In genomic region chr1:172431721-172432192, GRCh38 we compare ENCODE assay signal across 12 cellular contexts. TPM values are rescaled to one million over a fixed set of nuclear protein-coding genes. Genes with fewer than 3 reads are reported as not detected.
DNase-seq lines count a peak whose midpoint lies in the region; ATAC-seq, FAIRE-seq and TF ChIP-seq lines count a peak whose summit lies in the region.
"Had no signal": no experiment of that assay in that cellular context is flagged by ENCODE, and none has a peak within 500 bp of the region (broad histone marks: within the 10 kb centered on the region; RNA-seq: fewer than 3 reads in every experiment).

No MANE protein-coding gene starts in this region.

- FAIRE-seq in H1 (lab: Jason Lieb, UNC): no peak
- FAIRE-seq in pancreas (lab: Jason Lieb, UNC): no peak

- H3K27me3 Mint-ChIP-seq in activated CD4-positive, alpha-beta T cell treated with anti-CD3 and anti-CD28 coated beads for 36 hours: no peaks in the 10 kb centered on the region

- H3K27me3 ChIP-seq in H1 (replicated peaks in 1 of 4; ENCODE audit: control insufficient read depth in 3 of 4, extremely low read depth in 1 of 4, insufficient read depth in 3 of 4, low read length in 3 of 4) (no peaks in the 10 kb centered on the region), pancreas (no peaks in the 10 kb centered on the region), uterus (no peaks in the 10 kb centered on the region)
- H3K27me3 ChIP-seq: heart right ventricle, sigmoid colon had no signal

- no peak overlapping the region for H3K4me3 Mint-ChIP-seq in activated CD4-positive, alpha-beta T cell treated with anti-CD3 and anti-CD28 coated beads for 36 hours

- H3K4me1 ChIP-seq in H1 (replicated peaks in 1 of 4; ENCODE audit: control insufficient read depth in 3 of 4, insufficient read depth in 4 of 4, low read length in 3 of 4): peaks cover 0 to 5% (median 4%) of the 10 kb centered on the region in 4 experiments; a peak in 4 of 7 replicates
- peaks cover 6 to 12% (median 11%) of the 10 kb centered on the region in 3 donors for H3K4me1 ChIP-seq in pancreas
- no peaks in the 10 kb centered on the region for H3K4me1 ChIP-seq in uterus
- H3K4me1 ChIP-seq: sigmoid colon had no signal

- no peak overlapping the region for H4K8ac ChIP-seq in H1 (ENCODE audit: extremely low read depth, insufficient read depth, low read length)

- no peaks in the 10 kb centered on the region for H3K79me1 ChIP-seq in H1 (ENCODE audit: low read depth, low read length)

- no peak for ATAC-seq in activated CD4-positive, alpha-beta T cell treated with anti-CD3 and anti-CD28 coated beads for 36 hours
- ATAC-seq in pancreas (peak; percentile 93 to 95 (median 93)), HG03175 (IDR thresholded peaks at IDR 0.05; ENCODE audit: unreplicated experiment) (no peak)
- ATAC-seq: heart right ventricle had no signal

- WGBS in H1 (ENCODE audit: extremely low coverage in 1 of 2, insufficient coverage in 1 of 2, insufficient read length in 1 of 2, insufficient replicate concordance in 2 of 2, low coverage in 1 of 2, low lambda C conversion rate in 2 of 2, missing lambda C conversion rate in 1 of 2), 2 experiments: 69% methylated on average over 7 of the region's 9 CpGs; no CpG with 5 or more reads in 1 of the 2 experiments
- WGBS in pancreas, 2 donors: 16% methylated on average over 9 of the region's 9 CpGs

- no peaks in the 10 kb centered on the region; the same call in 1 of the 2 replicates for H3K23me2 ChIP-seq in H1 (ENCODE audit: low read depth, low read length)

- 0 out of 2 replicates have a peak overlapping the region, but pooled peaks have one; percentile 17 for H2BK20ac ChIP-seq in H1 (ENCODE audit: low read length)

- peaks cover 8% of the 10 kb centered on the region for H3K36me3 Mint-ChIP-seq in activated CD4-positive, alpha-beta T cell treated with anti-CD3 and anti-CD28 coated beads for 36 hours (ENCODE audit: low read depth)

- CTCF ChIA-PET in activated CD4-positive, alpha-beta T cell treated with anti-CD3 and anti-CD28 coated beads for 36 hours (lab: Charles Lee): interaction anchor here (0.6 to 7.4 kb wide), 8 partner anchors 10 to 856 kb away, joined by 3 to 63 read pairs (median 6); partner anchors contain the start of genes C1orf105 and PIGC
- CTCF ChIA-PET in H1 (lab: Charles Lee; ENCODE audit: partially characterized antibody): interaction anchor here (0.9 to 3.7 kb wide), 8 partner anchors 9 to 447 kb away, joined by 3 to 11 read pairs (median 4); no protein-coding TSS in a partner anchor

- H3K9ac ChIP-seq in H1 (replicated peaks in 1 of 4; ENCODE audit: extremely low read depth in 1 of 4, low read depth in 3 of 4, low read length in 3 of 4): no peak overlapping the region

- DNase-seq in activated CD4-positive, alpha-beta T cell treated with anti-CD3 and anti-CD28 coated beads for 36 hours: peak; percentile 40
- no peak for DNase-seq in activated CD4-positive, alpha-beta T cell treated with anti-CD3 and anti-CD28 coated beads for 1 hour
- DNase-seq in NCI-H510A (lab: John Stamatoyannopoulos, UW) (peak; percentile 61), H1 (ENCODE audit: low read depth in 1 of 2, low spot score in 2 of 2) (no peak), pancreas (peak; percentile 70 to 79 (median 73)), uterus (no peak), foreskin melanocyte (no peak)
- DNase-seq: ACHN, heart right ventricle, NCI-H2171, sigmoid colon had no signal

- no peaks in the 10 kb centered on the region for H3K79me2 ChIP-seq in H1 (ENCODE audit: control insufficient read depth in 1 of 2, insufficient read depth in 2 of 2, low read length in 2 of 2)

- intact Hi-C loops in activated CD4-positive, alpha-beta T cell treated with anti-CD3 and anti-CD28 coated beads for 36 hours (cut with DNase I, micrococcal nuclease): no loop called here
- intact Hi-C loops in pancreas (cut with DNase I): no loop called here
- intact Hi-C loops in uterus (cut with DNase I; ENCODE audit: low total_unique reads): no loop called here

- no peak overlapping the region for H2AK5ac ChIP-seq in H1 (ENCODE audit: low read depth, low read length)

- H3K14ac ChIP-seq in H1 (ENCODE audit: insufficient read length): no peak overlapping the region

- H3K23ac ChIP-seq in H1 (ENCODE audit: insufficient read length): no peak overlapping the region

- peak overlapping the region; percentile 61; the same call in 1 of the 2 replicates for H2BK5ac ChIP-seq in H1 (ENCODE audit: low read depth, low read length)

- 0 out of 4 replicates have a peak overlapping the region, but pooled peaks have one; percentile 5 to 12 for H3K4me2 ChIP-seq in H1 (ENCODE audit: insufficient read depth in 1 of 2, low read depth in 2 of 2, low read length in 2 of 2)

- H3K4me3 ChIP-seq in H1 (ENCODE audit: extremely low read depth in 1 of 4, insufficient read depth in 2 of 4, low read depth in 3 of 4, low read length in 4 of 4) (no peak overlapping the region), pancreas (peak overlapping the region in 1 of 4 donors; percentile 4), uterus (no peak overlapping the region)
- H3K4me3 ChIP-seq: heart right ventricle, sigmoid colon had no signal

- peak overlapping the region; percentile 42; the same call in 1 of the 2 replicates for H2BK12ac ChIP-seq in H1 (ENCODE audit: low read depth, low read length)

- H2BK15ac ChIP-seq in H1 (ENCODE audit: low read length): no peak overlapping the region

- no peak overlapping the region; the same call in 1 of the 2 replicates for H3K18ac ChIP-seq in H1 (ENCODE audit: extremely low read depth, low read length)

- H3K36me3 ChIP-seq in H1 (ENCODE audit: control insufficient read depth in 2 of 4, insufficient read depth in 4 of 4, low read length in 3 of 4) (no peaks in the 10 kb centered on the region), pancreas (no peaks in the 10 kb centered on the region), uterus (no peaks in the 10 kb centered on the region)
- H3K36me3 ChIP-seq: heart right ventricle, sigmoid colon had no signal

- no peak for TF ChIP-seq EP300 in H1 (IDR thresholded peaks at IDR 0.05; ENCODE audit: borderline replicate concordance in 1 of 2, low read depth in 2 of 2, low read length in 2 of 2)

- H3K4me1 Mint-ChIP-seq in activated CD4-positive, alpha-beta T cell treated with anti-CD3 and anti-CD28 coated beads for 36 hours: peaks cover 30% of the 10 kb centered on the region

- peak overlapping the region; percentile 65; the same call in 1 of the 2 replicates for H2AFZ ChIP-seq in H1 (ENCODE audit: low read length)

- no peak overlapping the region for H3K4ac ChIP-seq in H1 (replicated peaks; ENCODE audit: insufficient read length, low read depth, low read length)

- POLR2A ChIA-PET in activated CD4-positive, alpha-beta T cell treated with anti-CD3 and anti-CD28 coated beads for 36 hours (lab: Charles Lee): interaction anchor here (0.6 kb wide), 1 partner anchor 265 kb away, joined by 5 read pairs; no protein-coding TSS in a partner anchor
- POLR2A ChIA-PET in H1 (lab: Charles Lee; ENCODE audit: partially characterized antibody): interaction anchor here (1.0 to 1.9 kb wide), 2 partner anchors 21 to 106 kb away, joined by 3 to 4 read pairs; no protein-coding TSS in a partner anchor

- peak overlapping the region; percentile 28 for H3K27ac Mint-ChIP-seq in activated CD4-positive, alpha-beta T cell treated with anti-CD3 and anti-CD28 coated beads for 36 hours

- H4K91ac ChIP-seq in H1 (replicated peaks; ENCODE audit: insufficient read length, low read length): no peak overlapping the region

- TF ChIP-seq POLR2A in H1 (IDR thresholded peaks at IDR 0.05; ENCODE audit: control extremely low read depth in 1 of 2, low read depth in 2 of 2, low read length in 2 of 2): no peak
- no peak for TF ChIP-seq POLR2A in uterus (IDR thresholded peaks at IDR 0.05)

- H3K9me3 ChIP-seq in H1 (ENCODE audit: insufficient read depth in 2 of 2, low read depth in 1 of 2, low read length in 1 of 2) (no peaks in the 10 kb centered on the region), pancreas (no peaks in the 10 kb centered on the region), uterus (no peaks in the 10 kb centered on the region)
- H3K9me3 ChIP-seq: sigmoid colon had no signal

- H4K5ac ChIP-seq in H1 (ENCODE audit: insufficient read length, low read depth, low read length): no peak overlapping the region

- no peak for TF ChIP-seq CTCF in H1 (IDR thresholded peaks at IDR 0.05; ENCODE audit: control extremely low read depth in 1 of 3, insufficient read depth in 1 of 3, low read depth in 1 of 3, low read length in 3 of 3)
- no peak for TF ChIP-seq CTCF in pancreas (IDR thresholded peaks at IDR 0.05)
- TF ChIP-seq CTCF in uterus (IDR thresholded peaks at IDR 0.05): no peak

- H3K27ac ChIP-seq in H1 (ENCODE audit: low read depth, low read length): 0 out of 2 replicates have a peak overlapping the region, but pooled peaks have one; percentile 34
- peak overlapping the region; percentile 45 to 71 (median 56) for H3K27ac ChIP-seq in pancreas
- H3K27ac ChIP-seq in uterus: no peak overlapping the region
- H3K27ac ChIP-seq: heart right ventricle, sigmoid colon had no signal

- no peaks in the 10 kb centered on the region for H4K20me1 ChIP-seq in H1 (replicated peaks in 1 of 2; ENCODE audit: control insufficient read depth in 1 of 2, insufficient read depth in 2 of 2, low read length in 2 of 2)

- no peak for TF ChIP-seq RAD21 in H1 (IDR thresholded peaks at IDR 0.05 in 1 of 2, conservative IDR thresholded peaks at IDR 0.05 in 1 of 2; ENCODE audit: low read depth in 2 of 2, low read length in 2 of 2)

- H2BK120ac ChIP-seq in H1 (replicated peaks; ENCODE audit: low read depth, low read length): no peak overlapping the region

- no peak overlapping the region for H3K56ac ChIP-seq in H1 (replicated peaks; ENCODE audit: insufficient read length, low read depth, low read length)

- H3K9me3 Mint-ChIP-seq in activated CD4-positive, alpha-beta T cell treated with anti-CD3 and anti-CD28 coated beads for 36 hours (ENCODE audit: low read depth): peaks cover 2% of the 10 kb centered on the region

RNA-seq across cellular contexts. Expression of gene C1orf105, which starts 11.3 kb away (rescaled TPM):
- not detected for total RNA-seq in activated CD4-positive, alpha-beta T cell treated with anti-CD3 and anti-CD28 coated beads for 36 hours
- not detected in 2 replicates for total RNA-seq in H1 (2021; fragmentation: NEBNext Ultra II Directional; extraction: Animal tissue kit (Norgen Biotek cat#: 25700))
- polyA plus RNA-seq in H1 (2011; rRNA removed) (not detected in 2 replicates), pancreas (not detected)
- not detected for polyA plus RNA-seq in H1 (2011; cell fraction: cytosol; rRNA removed)
- not detected for polyA plus RNA-seq in H1 (2011; cell fraction: nucleus; rRNA removed)
- polyA plus RNA-seq in H1 (2012, experiment 1 of 2): not detected in 4 replicates
- polyA plus RNA-seq in H1 (2012, experiment 2 of 2): not detected
- polyA plus RNA-seq in H1 (2013, experiment 1 of 2): not detected
- not detected for polyA plus RNA-seq in H1 (2013, experiment 2 of 2)
- polyA minus RNA-seq in H1 (2011; rRNA and poly(A)+ RNA removed): not detected in 2 replicates
- not detected for polyA minus RNA-seq in H1 (2011; cell fraction: cytosol; rRNA and poly(A)+ RNA removed)
- polyA minus RNA-seq in H1 (2011; cell fraction: nucleus; rRNA and poly(A)+ RNA removed): not detected
- total RNA-seq in pancreas (not detected), uterus (not detected)
- total RNA-seq: sigmoid colon had no signal
- polyA plus RNA-seq: sigmoid colon had no signal

RNA-seq across cellular contexts. Expression of gene PIGC, which starts 12.1 kb away (rescaled TPM):
- 10 to 100 TPM; 14.7 to 17.1 TPM for total RNA-seq in activated CD4-positive, alpha-beta T cell treated with anti-CD3 and anti-CD28 coated beads for 36 hours
- total RNA-seq in H1 (2021; fragmentation: NEBNext Ultra II Directional; extraction: Animal tissue kit (Norgen Biotek cat#: 25700)): 20.8 and 21.0 TPM in 2 replicates
- 23.8 and 39.3 TPM in 2 replicates for polyA plus RNA-seq in H1 (2011; rRNA removed)
- polyA plus RNA-seq in H1 (2011; cell fraction: cytosol; rRNA removed): 26.5 TPM
- 15.0 TPM for polyA plus RNA-seq in H1 (2011; cell fraction: nucleus; rRNA removed)
- polyA plus RNA-seq in H1 (2012, experiment 1 of 2): 21.4 to 26.1 TPM (median 23.1 TPM) in 4 replicates
- 7.5 TPM for polyA plus RNA-seq in H1 (2012, experiment 2 of 2)
- polyA plus RNA-seq in H1 (2013, experiment 1 of 2): 19.5 TPM
- 21.1 TPM for polyA plus RNA-seq in H1 (2013, experiment 2 of 2)
- polyA minus RNA-seq in H1 (2011; rRNA and poly(A)+ RNA removed): 31.3 and 34.3 TPM in 2 replicates
- 12.0 TPM for polyA minus RNA-seq in H1 (2011; cell fraction: cytosol; rRNA and poly(A)+ RNA removed)
- polyA minus RNA-seq in H1 (2011; cell fraction: nucleus; rRNA and poly(A)+ RNA removed): 19.6 TPM
- total RNA-seq in pancreas: 10 to 100 TPM in 5 of 6 donors, 1 to 10 TPM in 1; 9.5 to 18.5 (median 12.7) TPM
- 10 to 100 TPM; 13.8 to 17.9 TPM for polyA plus RNA-seq in pancreas
- 10 to 100 TPM in 3 of 4 donors, 1 to 10 TPM in 1; 8.2 to 83.3 (median 31.3) TPM for total RNA-seq in uterus

Comparison
In these comparisons a context has a peak if more than half of its experiments do, and no peak if none do; other contexts are left out.
1. DNase-seq: peak in activated CD4-positive, alpha-beta T cell treated with anti-CD3 and anti-CD28 coated beads for 36 hours (single experiment), NCI-H510A (single experiment) and pancreas (6 of 6); none in activated CD4-positive, alpha-beta T cell treated with anti-CD3 and anti-CD28 coated beads for 1 hour (single experiment), H1 (0 of 2), uterus (0 of 2) and foreskin melanocyte (single experiment).
2. ATAC-seq: peak in pancreas (4 of 4); none in activated CD4-positive, alpha-beta T cell treated with anti-CD3 and anti-CD28 coated beads for 36 hours (single experiment) and HG03175 (single experiment).
3. H3K27ac ChIP-seq: peak in H1 (single experiment) and pancreas (4 of 4); none in uterus (0 of 2).